9 cellular contexts compared by ENCODE assay signal in genomic region chr6:79543886-79544285, GRCh38. TPM values are rescaled to one million over a fixed set of nuclear protein-coding genes. Genes with fewer than 3 reads are reported as not detected.
A peak's percentile ranks its signal among the peaks of the same experiment; 100 is the strongest.
DNase-seq lines count a peak whose midpoint lies in the region; ATAC-seq, FAIRE-seq and TF ChIP-seq lines count a peak whose summit lies in the region.
"Had no signal": no experiment of that assay in that cellular context is flagged by ENCODE, and none has a peak within 500 bp of the region (broad histone marks: within the 10 kb centered on the region; RNA-seq: fewer than 3 reads in every experiment).

No MANE protein-coding gene starts in this region.

- intact Hi-C loops in thyroid gland (cut with DNase I) (no loop called here), aorta (cut with DNase I) (no loop called here)

- H3K4me3 ChIP-seq in thyroid gland (replicated peaks in 1 of 3) (no peak overlapping the region), aorta (ENCODE audit: low read length in 2 of 2) (no peak overlapping the region)

- H3K9me3 Mint-ChIP-seq in endothelial cell (ENCODE audit: unreplicated experiment) = no peaks in the 10 kb centered on the region

- FAIRE-seq in GM12892 (lab: Jason Lieb, UNC) = no peak
- FAIRE-seq: A204.1 had no signal

- H3K27ac ChIP-seq in thyroid gland = peak overlapping the region; percentile 48 to 90 (median 75)
- peak overlapping the region in 1 of 2 donors; percentile 51 for H3K27ac ChIP-seq in aorta (ENCODE audit: low read depth in 1 of 2, low read length in 2 of 2)

- peaks cover 1% of the 10 kb centered on the region for H3K27me3 Mint-ChIP-seq in endothelial cell (ENCODE audit: unreplicated experiment)

- no peaks in the 10 kb centered on the region for H3K9me3 ChIP-seq in thyroid gland
- no peaks in the 10 kb centered on the region for H3K9me3 ChIP-seq in aorta (ENCODE audit: control insufficient read depth, low read length)

- TF ChIP-seq CTCF in endothelial cell (IDR thresholded peaks at IDR 0.05; ENCODE audit: unreplicated experiment) (no peak), thyroid gland (IDR thresholded peaks at IDR 0.05) (no peak)

- ATAC-seq in HG03108 (IDR thresholded peaks at IDR 0.05; ENCODE audit: unreplicated experiment) (peak; percentile 18), aorta (ENCODE audit: low FRiP score) (no peak)

- peak overlapping the region; percentile 88 for H3K27ac Mint-ChIP-seq in endothelial cell (ENCODE audit: unreplicated experiment)

- TF ChIP-seq POLR2A in thyroid gland (IDR thresholded peaks at IDR 0.05) (no peak), GM12892 (IDR thresholded peaks at IDR 0.05; ENCODE audit: low read depth, low read length) (no peak)

- DNase-seq in NCI-H1105 treated with DMSO at 0.1 percent for 48 hours (lab: John Stamatoyannopoulos, UW) (peak; percentile 55), NCI-H1105 (lab: John Stamatoyannopoulos, UW) (no peak), endothelial cell (ENCODE audit: low spot score) (no peak), thyroid gland (no peak), aorta (no peak), islet precursor cell (no peak), GM12892 (ENCODE audit: insufficient read length) (no peak)

- H3K27me3 ChIP-seq in thyroid gland (no peaks in the 10 kb centered on the region), aorta (ENCODE audit: control insufficient read depth in 1 of 2, insufficient read depth in 2 of 2, low read length in 1 of 2) (no peaks in the 10 kb centered on the region)

- H3K4me3 Mint-ChIP-seq in endothelial cell (ENCODE audit: unreplicated experiment) = no peak overlapping the region

- H3K4me1 Mint-ChIP-seq in endothelial cell (ENCODE audit: unreplicated experiment) = peaks cover 21% of the 10 kb centered on the region

- H3K4me1 ChIP-seq in thyroid gland = peaks cover 16 to 18% of the 10 kb centered on the region in 2 donors
- H3K4me1 ChIP-seq in aorta (ENCODE audit: control insufficient read depth in 1 of 2, insufficient read depth in 2 of 2, low read length in 2 of 2) = peaks cover 0 to 4% of the 10 kb centered on the region in 2 donors

- 92 to 100% methylated on average over 1 of the region's 1 CpG for WGBS in thyroid gland, 2 donors
- 100% methylated on average over 1 of the region's 1 CpG for WGBS in aorta, 2 donors

- H3K36me3 ChIP-seq in thyroid gland = no peaks in the 10 kb centered on the region
- H3K36me3 ChIP-seq in aorta (ENCODE audit: control insufficient read depth in 1 of 2, insufficient read depth in 2 of 2, low read length in 1 of 2) = no peaks in the 10 kb centered on the region

- peaks cover 2% of the 10 kb centered on the region for H3K36me3 Mint-ChIP-seq in endothelial cell (ENCODE audit: low read depth, unreplicated experiment)

RNA-seq across cellular contexts. Expression of gene LCA5, which starts 6.7 kb away (rescaled TPM):
- total RNA-seq in endothelial cell (ENCODE audit: unreplicated experiment) (3.6 TPM), thyroid gland (10 to 100 TPM; 13.7 to 18.8 (median 16.3) TPM), aorta (1 to 10 TPM; 7.6 to 8.8 TPM)
- polyA plus RNA-seq in aorta = 1 to 10 TPM; 2.0 to 4.0 TPM
- 0.64 TPM for polyA plus RNA-seq in GM12892 (2012; ENCODE audit: missing spikeins)
